Comparison of ENCODE assay signal across 8 cellular contexts in genomic region chr7:98107313-98107691, GRCh38. TPM values are rescaled to one million over a fixed set of nuclear protein-coding genes. Genes with fewer than 3 reads are reported as not detected.
DNase-seq lines count a peak whose midpoint lies in the region; TF ChIP-seq lines count a peak whose summit lies in the region.

No MANE protein-coding gene starts in this region.

- H3K4me3 ChIP-seq in HFF-Myc (replicated peaks; ENCODE audit: low read depth, low read length) (peak overlapping the region; percentile 72), epithelial cell of proximal tubule (ENCODE audit: low read depth, low read length) (peak overlapping the region; percentile 86)

- H3K36me3 Mint-ChIP-seq in Calu3 (ENCODE audit: insufficient read depth, unreplicated experiment): peaks cover 19% of the 10 kb centered on the region
- H3K36me3 Mint-ChIP-seq in T-helper 1 cell treated with Interleukin-12 subunit alpha and Interleukin-12 subunit beta and Interleukin-4 antibody, amounts not matched to agents 30 μg/mL and 1 μg/mL, for 36 hours (ENCODE audit: low read depth): peaks cover under 1% of the 10 kb centered on the region
- H3K36me3 Mint-ChIP-seq in nephron (ENCODE audit: low read depth): no peaks in the 10 kb centered on the region

- DNase-seq in Calu3 (peak; percentile 12), HFF-Myc (ENCODE audit: extremely low read depth, low read depth) (no peak), epithelial cell of proximal tubule (ENCODE audit: low read depth) (no peak), HPDE6-E6E7 (ENCODE audit: extremely low spot score) (no peak), C1 segment of cervical spinal cord (lab: John Stamatoyannopoulos, UW) (no peak), NCI-H446 treated with DMSO at 0.1 percent for 48 hours (lab: John Stamatoyannopoulos, UW) (no peak)

- no peak for TF ChIP-seq CTCF in Calu3 (IDR thresholded peaks at IDR 0.05; ENCODE audit: unreplicated experiment)
- TF ChIP-seq CTCF in HFF-Myc (IDR thresholded peaks at IDR 0.05; ENCODE audit: low read depth, low read length, missing control alignments): no peak
- TF ChIP-seq CTCF in epithelial cell of proximal tubule (conservative IDR thresholded peaks at IDR 0.05; ENCODE audit: low read depth, low read length): no peak
- no peak for TF ChIP-seq CTCF in nephron (IDR thresholded peaks at IDR 0.05; ENCODE audit: unreplicated experiment in 3 of 3)

- H3K9me3 Mint-ChIP-seq in Calu3 (ENCODE audit: low read depth, unreplicated experiment) (no peaks in the 10 kb centered on the region), nephron (no peaks in the 10 kb centered on the region)
- peaks cover 4% of the 10 kb centered on the region for H3K9me3 Mint-ChIP-seq in T-helper 1 cell treated with Interleukin-12 subunit alpha and Interleukin-12 subunit beta and Interleukin-4 antibody, amounts not matched to agents 30 μg/mL and 1 μg/mL, for 36 hours

- H3K27me3 Mint-ChIP-seq in Calu3 (ENCODE audit: unreplicated experiment) (no peaks in the 10 kb centered on the region), nephron (ENCODE audit: low read depth) (no peaks in the 10 kb centered on the region)
- no peaks in the 10 kb centered on the region for H3K27me3 Mint-ChIP-seq in T-helper 1 cell treated with Interleukin-12 subunit alpha and Interleukin-12 subunit beta and Interleukin-4 antibody, amounts not matched to agents 30 μg/mL and 1 μg/mL, for 36 hours (ENCODE audit: low read depth)

- H3K4me1 Mint-ChIP-seq in Calu3 (ENCODE audit: low read depth, unreplicated experiment) (peaks cover 38% of the 10 kb centered on the region), nephron (peaks cover 21% of the 10 kb centered on the region)
- H3K4me1 Mint-ChIP-seq in T-helper 1 cell treated with Interleukin-12 subunit alpha and Interleukin-12 subunit beta and Interleukin-4 antibody, amounts not matched to agents 30 μg/mL and 1 μg/mL, for 36 hours (ENCODE audit: low read depth): peaks cover 22% of the 10 kb centered on the region

- H3K27ac Mint-ChIP-seq in Calu3 (ENCODE audit: unreplicated experiment) (peak overlapping the region; percentile 65), nephron (peak overlapping the region in 2 of 3 experiments; percentile 64 to 78)
- H3K27ac Mint-ChIP-seq in T-helper 1 cell treated with Interleukin-12 subunit alpha and Interleukin-12 subunit beta and Interleukin-4 antibody, amounts not matched to agents 30 μg/mL and 1 μg/mL, for 36 hours: peak overlapping the region; percentile 74

- H3K4me3 Mint-ChIP-seq in Calu3 (ENCODE audit: low read depth, unreplicated experiment) (peak overlapping the region; percentile 95), nephron (peak overlapping the region; percentile 89 to 97 (median 93))
- peak overlapping the region; percentile 88 for H3K4me3 Mint-ChIP-seq in T-helper 1 cell treated with Interleukin-12 subunit alpha and Interleukin-12 subunit beta and Interleukin-4 antibody, amounts not matched to agents 30 μg/mL and 1 μg/mL, for 36 hours

- intact Hi-C loops in Calu3 (cut with micrococcal nuclease; ENCODE audit: unreplicated experiment): no loop called here

- BruUV-seq in Calu3 (replicated peaks; lab: Mats Ljungman, UMichigan): no TSS peak

- CTCF ChIA-PET in Calu3 (lab: Charles Lee): interaction anchor here (1.0 kb wide), 1 partner anchor 86 kb away, joined by 3 read pairs; no protein-coding TSS in a partner anchor

RNA-seq across cellular contexts. Expression of gene LMTK2, which starts 0.6 kb away (rescaled TPM):
- total RNA-seq in Calu3 (2022) (28.6 and 29.9 TPM in 2 replicates), epithelial cell of proximal tubule (8.7 and 10.6 TPM in 2 replicates)
